8 cellular contexts compared by ENCODE assay signal in the genomic region with DNA sequence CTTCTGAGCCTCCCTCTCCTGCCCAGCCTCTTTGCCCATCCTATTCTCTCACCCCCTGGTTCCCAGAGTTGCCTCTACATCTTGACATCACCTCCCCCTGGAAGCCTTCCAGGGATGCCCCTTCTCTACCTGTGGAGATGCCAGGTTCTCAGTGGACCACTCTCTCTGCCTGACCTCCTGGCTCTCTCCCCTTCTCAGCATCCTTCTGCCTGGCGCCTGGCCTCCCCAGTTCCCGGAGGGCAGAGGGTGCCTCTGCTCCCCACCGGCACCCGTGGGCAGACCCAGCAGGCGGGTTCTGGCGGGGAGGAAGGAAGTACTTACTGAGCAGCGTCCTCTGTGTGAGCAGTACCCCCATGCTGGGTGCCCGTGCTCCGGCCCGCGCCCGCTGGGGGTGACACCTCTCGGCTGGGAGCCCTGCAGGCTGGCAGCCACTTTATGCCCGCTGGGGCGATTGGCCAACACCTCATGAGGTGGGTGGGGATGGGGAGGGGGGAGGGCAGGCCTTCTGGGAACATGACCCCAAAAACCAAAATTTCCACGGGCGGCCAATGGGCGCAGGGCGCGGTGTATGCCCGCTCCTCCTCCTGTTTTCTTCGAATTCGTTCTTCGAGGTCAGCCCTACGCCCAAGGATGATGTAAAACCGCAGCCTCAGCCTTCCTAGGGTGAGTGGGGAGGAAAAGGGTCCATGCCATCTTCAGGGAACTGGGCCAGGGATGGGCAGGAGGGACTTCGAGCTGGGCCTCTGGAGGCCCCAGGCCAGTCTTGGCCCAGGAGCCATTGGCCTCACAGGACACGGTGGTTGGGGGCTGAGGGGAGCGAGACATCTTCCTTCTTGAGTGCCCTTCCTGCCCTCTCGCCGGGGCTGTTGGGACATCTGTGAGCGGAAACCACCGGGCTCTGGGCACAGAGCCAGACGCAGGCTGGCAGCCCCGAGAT. TPM values are rescaled to one million over a fixed set of nuclear protein-coding genes. Genes with fewer than 3 reads are reported as not detected.
DNase-seq lines count a peak whose midpoint lies in the region; ATAC-seq and TF ChIP-seq lines count a peak whose summit lies in the region.

A gene (minus strand): TSS at position 407 of the 937 bp plus-strand sequence. CDS start 52 bp downstream, at position 355.

- H3K9me3 ChIP-seq in ascending aorta (no peaks in the 10 kb centered on the region), osteoblast (ENCODE audit: low read depth, low read length) (no peaks in the 10 kb centered on the region)

- TF ChIP-seq POLR2A in GM18951 (IDR thresholded peaks at IDR 0.05; ENCODE audit: extremely low read depth, insufficient read depth, insufficient read length), result peak; percentile 20

- H3K4me1 ChIP-seq in ascending aorta (no peaks in the 10 kb centered on the region), osteoblast (ENCODE audit: insufficient read depth, low read length) (peaks cover 16% of the 10 kb centered on the region)

- no peaks in the 10 kb centered on the region for H4K20me1 ChIP-seq in osteoblast (ENCODE audit: insufficient read depth, low read length)

- H3K4me3 ChIP-seq in ascending aorta (peak within 1 kb of the TSS in 1 of 2 donors; percentile 49), osteoblast (ENCODE audit: insufficient read depth, low read length) (no peak within 1 kb of the TSS)

- no peak within 1 kb of the TSS for H2AFZ ChIP-seq in osteoblast (ENCODE audit: low read length)

- in situ Hi-C loops in GM18951 (cut with MboI; ENCODE audit: low sequenced_read_pairs, unreplicated experiment), result loop anchor here (10.0 kb wide), 1 partner anchor 118 kb away; a partner anchor contains a TSS

- H3K79me2 ChIP-seq in osteoblast (ENCODE audit: insufficient read depth, low read length), result no peaks in the 10 kb centered on the region

- H3K27ac ChIP-seq in ascending aorta, result peak within 1 kb of the TSS; percentile 49 to 57
- H3K27ac ChIP-seq in osteoblast (ENCODE audit: low read depth, low read length), result no peak within 1 kb of the TSS

- no peak within 1 kb of the TSS for H3K4me2 ChIP-seq in osteoblast (ENCODE audit: insufficient read depth, low read length)

- H3K27me3 ChIP-seq in ascending aorta (no peaks in the 10 kb centered on the region), osteoblast (ENCODE audit: insufficient read depth, low read length) (no peaks in the 10 kb centered on the region)

- no peaks in the 10 kb centered on the region for H3K36me3 ChIP-seq in ascending aorta
- H3K36me3 ChIP-seq in osteoblast (ENCODE audit: insufficient read depth, low read length), result no peaks in the 10 kb centered on the region

- TF ChIP-seq CTCF in ascending aorta (IDR thresholded peaks at IDR 0.05), result no peak
- no peak for TF ChIP-seq CTCF in osteoblast (IDR thresholded peaks at IDR 0.05; ENCODE audit: extremely low read depth, low read depth, low read length)

- intact Hi-C loops in T-helper 1 cell treated with Interleukin-12 subunit alpha and Interleukin-12 subunit beta and Interleukin-4 antibody, amounts not matched to agents 30 ng/mL and 1 ng/mL, for 36 hours (cut with micrococcal nuclease), result loop anchor here (1.0 to 5.0 kb wide), 13 partner anchors 20 to 794 kb away; a partner anchor contains a TSS
- intact Hi-C loops in ascending aorta (cut with DNase I), result no loop called here

- no peak for ATAC-seq in HG02870 (IDR thresholded peaks at IDR 0.05; ENCODE audit: unreplicated experiment)

- peak; percentile 54 to 83 for DNase-seq in ascending aorta (ENCODE audit: low spot score in 2 of 2)
- DNase-seq in osteoblast (ENCODE audit: insufficient read length, low spot score, missing footprints), result peak; percentile 91
- no peak for DNase-seq in NCI-H1092 (lab: John Stamatoyannopoulos, UW)
- no peak for DNase-seq in DMS53 (lab: John Stamatoyannopoulos, UW)
- no peak for DNase-seq in DMS114 treated with DMSO at 0.1 percent for 48 hours (lab: John Stamatoyannopoulos, UW; ENCODE audit: unreplicated experiment)

RNA-seq across cellular contexts. Expression of the gene that starts here (rescaled TPM):
- total RNA-seq in T-helper 1 cell treated with Interleukin-12 subunit alpha and Interleukin-12 subunit beta and Interleukin-4 antibody, amounts not matched to agents 30 ng/mL and 1 ng/mL, for 36 hours, result 193 and 195 TPM in 2 replicates
- not detected for total RNA-seq in ascending aorta
- total RNA-seq in osteoblast, result not detected in 2 replicates

Comparison
In these comparisons a context has a peak if more than half of its experiments do, and no peak if none do; other contexts are left out.
1. RNA of the gene that starts here (total RNA-seq): 193 to 195 TPM in T-helper 1 cell treated with Interleukin-12 subunit alpha and Interleukin-12 subunit beta and Interleukin-4 antibody, amounts not matched to agents 30 ng/mL and 1 ng/mL, for 36 hours; not detected in ascending aorta (single experiment) and not detected in osteoblast; every median in the first group is over 100 times any median in the second.
2. Peak in DNase-seq and H3K27ac ChIP-seq in ascending aorta; RNA of the gene not detected or under 1 TPM.
3. Peak in DNase-seq in osteoblast; RNA of the gene not detected or under 1 TPM.